In the genomic region with DNA sequence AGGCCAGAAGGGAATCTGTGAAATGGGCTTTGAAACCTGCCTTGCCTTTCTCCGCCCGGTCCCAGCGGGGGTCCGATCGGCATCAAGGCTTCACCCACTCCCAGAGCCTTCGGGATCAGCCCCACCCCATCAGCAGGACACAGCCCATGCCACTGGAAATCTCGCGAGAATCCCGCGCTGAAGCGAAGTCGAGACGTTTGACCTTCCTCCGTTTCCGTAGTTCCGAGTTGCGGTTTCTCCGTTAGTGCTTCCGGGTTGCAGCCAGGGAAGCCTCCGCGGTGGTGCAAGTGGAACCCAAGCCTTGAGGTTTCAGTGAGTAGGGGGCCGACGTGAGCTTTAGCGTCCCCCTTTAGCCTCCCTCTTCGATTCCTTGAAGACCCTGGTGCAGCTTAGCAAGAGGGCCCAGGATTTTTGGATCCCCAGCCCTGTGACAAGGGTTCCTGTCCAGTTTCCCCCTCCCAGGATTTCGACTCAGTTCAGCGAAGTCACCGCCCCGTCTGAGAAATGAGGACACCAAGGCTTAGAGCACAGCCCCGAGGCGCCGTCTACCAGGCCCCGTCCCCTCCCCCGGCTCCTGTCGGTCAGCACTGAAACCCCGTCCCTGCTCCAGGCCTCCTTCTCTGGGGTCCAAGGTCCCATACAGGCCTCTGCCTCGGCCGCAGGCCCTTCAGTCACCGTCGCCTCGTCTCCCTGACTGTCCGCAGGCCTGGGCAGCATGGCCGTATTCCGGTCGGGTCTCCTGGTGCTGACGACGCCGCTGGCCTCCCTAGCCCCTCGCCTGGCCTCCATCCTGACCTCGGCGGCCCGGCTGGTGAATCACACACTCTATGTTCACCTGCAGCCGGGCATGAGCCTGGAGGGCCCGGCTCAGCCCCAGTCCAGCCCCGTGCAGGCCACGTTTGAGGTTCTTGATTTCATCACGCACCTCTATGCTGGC, we compare ENCODE assay signal across 8 cellular contexts. TPM values are rescaled to one million over a fixed set of nuclear protein-coding genes. Genes with fewer than 3 reads are reported as not detected.
DNase-seq lines count a peak whose midpoint lies in the region; ATAC-seq, FAIRE-seq and TF ChIP-seq lines count a peak whose summit lies in the region.

A gene (plus strand): TSS at position 241 of the 937 bp plus-strand sequence. CDS start 475 bp downstream, at position 716.

- H3F3A ChIP-seq in neural progenitor cell (ENCODE audit: low read depth) = peaks cover 27% of the 10 kb centered on the region

- intact Hi-C loops in stomach (cut with DNase I; ENCODE audit: low total_unique reads) = no loop called here

- peaks cover 6% of the 10 kb centered on the region for H3K27me3 Mint-ChIP-seq in neural progenitor cell (ENCODE audit: insufficient read depth, low read depth)

- no peaks in the 10 kb centered on the region for H3K9me3 ChIP-seq in SK-N-MC (ENCODE audit: low read depth, low read length)
- H3K9me3 ChIP-seq in neural progenitor cell (ENCODE audit: low read depth) = no peaks in the 10 kb centered on the region
- no peaks in the 10 kb centered on the region for H3K9me3 ChIP-seq in stomach

- H3K4me3 ChIP-seq in SK-N-MC (peak within 1 kb of the TSS; percentile 89), neural progenitor cell (peak within 1 kb of the TSS; percentile 83), stomach (peak within 1 kb of the TSS; percentile 77 to 97 (median 93))

- peak within 1 kb of the TSS; percentile 94 for H3K27ac Mint-ChIP-seq in neural progenitor cell

- peak within 1 kb of the TSS; percentile 96 for H3K9ac ChIP-seq in SK-N-MC (ENCODE audit: insufficient read length)
- H3K9ac ChIP-seq in neural progenitor cell = peak within 1 kb of the TSS; percentile 90

- peak within 1 kb of the TSS; percentile 83 for H3K27ac ChIP-seq in SK-N-MC
- peak within 1 kb of the TSS; percentile 31 for H3K27ac ChIP-seq in neural progenitor cell
- peak within 1 kb of the TSS; percentile 91 to 95 (median 94) for H3K27ac ChIP-seq in stomach

- peak in 1 of 4 donors; percentile 43 for TF ChIP-seq POLR2A in stomach (IDR thresholded peaks at IDR 0.05)

- no peaks in the 10 kb centered on the region for H3K9me3 Mint-ChIP-seq in neural progenitor cell

- H3K36me3 ChIP-seq in SK-N-MC (ENCODE audit: insufficient read depth, low read length) (peaks cover 25% of the 10 kb centered on the region; the same call in 1 of the 2 replicates), neural progenitor cell (no peaks in the 10 kb centered on the region), stomach (peaks cover 22 to 29% (median 23%) of the 10 kb centered on the region in 4 donors)

- TF ChIP-seq EP300 in stomach (IDR thresholded peaks at IDR 0.05) = no peak

- peak within 1 kb of the TSS; percentile 92 for H3K4me3 Mint-ChIP-seq in neural progenitor cell

- H3K4me1 Mint-ChIP-seq in neural progenitor cell = peaks cover 21% of the 10 kb centered on the region

- WGBS in stomach, 5 donors = 0 to 2% (median 1%) methylated on average over 38 to 57 of the region's 57 CpGs

- peak; percentile 95 for DNase-seq in AG09319 (ENCODE audit: extremely low read depth, low read depth)
- DNase-seq in NCI-H1092 (lab: John Stamatoyannopoulos, UW) = peak; percentile 97
- DNase-seq in SK-N-MC (ENCODE audit: low read depth, low spot score) = peak; percentile 93
- peak; percentile 89 for DNase-seq in activated naive CD4-positive, alpha-beta T cell treated with anti-CD3 and anti-CD28 coated beads, Interleukin-2, amount 50 U/mL, for 16 hours
- peak; percentile 94 to 99 for DNase-seq in frontal cortex (ENCODE audit: low spot score in 2 of 2)
- DNase-seq in neural progenitor cell (ENCODE audit: low spot score) = peak; percentile 96
- peak; percentile 96 for DNase-seq in stomach

- ATAC-seq in GM19455 (IDR thresholded peaks at IDR 0.05; ENCODE audit: unreplicated experiment) = peak; percentile 61

- H3K79me2 ChIP-seq in neural progenitor cell (ENCODE audit: low read depth) = peaks cover 22% of the 10 kb centered on the region

- H3K27me3 ChIP-seq in neural progenitor cell = no peaks in the 10 kb centered on the region
- H3K27me3 ChIP-seq in stomach = no peaks in the 10 kb centered on the region

- TF ChIP-seq CTCF in AG09319 (IDR thresholded peaks at IDR 0.05; ENCODE audit: low read depth, low read length) (no peak), neural progenitor cell (IDR thresholded peaks at IDR 0.05) (no peak), stomach (IDR thresholded peaks at IDR 0.05) (no peak)

- peak within 1 kb of the TSS; percentile 99 for H3K4me2 ChIP-seq in neural progenitor cell

- H3K4me1 ChIP-seq in neural progenitor cell (peaks cover 12% of the 10 kb centered on the region), stomach (peaks cover 35 to 54% (median 52%) of the 10 kb centered on the region in 4 donors)

- no peak for FAIRE-seq in frontal cortex (lab: Jason Lieb, UNC)

- H3K36me3 Mint-ChIP-seq in neural progenitor cell = no peaks in the 10 kb centered on the region

- H2AFZ ChIP-seq in neural progenitor cell (replicated peaks) = peak within 1 kb of the TSS; percentile 53

- H4K20me1 ChIP-seq in neural progenitor cell (ENCODE audit: low read depth) = no peaks in the 10 kb centered on the region

RNA-seq across cellular contexts. Expression of the gene that starts here (rescaled TPM):
- 4.1 TPM for total RNA-seq in frontal cortex
- 6.1 and 21.6 TPM in 2 replicates for total RNA-seq in neural progenitor cell (ENCODE audit: low replicate concordance)
- total RNA-seq in stomach = 100 to 1,000 TPM in 1 of 5 donors, 10 to 100 TPM in 4; 15.6 to 127 (median 43.5) TPM
- 10 to 100 TPM; 79.6 to 93.4 (median 88.4) TPM for polyA plus RNA-seq in stomach

Comparison
In these comparisons a context has a peak if more than half of its experiments do, and no peak if none do; other contexts are left out.
1. Peak in every context shown above with its lines: DNase-seq, ATAC-seq, H3K4me3 ChIP-seq and H3K27ac ChIP-seq.
2. H3K27ac ChIP-seq: peak in every context shown above with its lines; median percentile 94 in stomach; 83 in SK-N-MC; 31 in neural progenitor cell.